ENCODE assay signal across 17 cellular contexts in the genomic region with DNA sequence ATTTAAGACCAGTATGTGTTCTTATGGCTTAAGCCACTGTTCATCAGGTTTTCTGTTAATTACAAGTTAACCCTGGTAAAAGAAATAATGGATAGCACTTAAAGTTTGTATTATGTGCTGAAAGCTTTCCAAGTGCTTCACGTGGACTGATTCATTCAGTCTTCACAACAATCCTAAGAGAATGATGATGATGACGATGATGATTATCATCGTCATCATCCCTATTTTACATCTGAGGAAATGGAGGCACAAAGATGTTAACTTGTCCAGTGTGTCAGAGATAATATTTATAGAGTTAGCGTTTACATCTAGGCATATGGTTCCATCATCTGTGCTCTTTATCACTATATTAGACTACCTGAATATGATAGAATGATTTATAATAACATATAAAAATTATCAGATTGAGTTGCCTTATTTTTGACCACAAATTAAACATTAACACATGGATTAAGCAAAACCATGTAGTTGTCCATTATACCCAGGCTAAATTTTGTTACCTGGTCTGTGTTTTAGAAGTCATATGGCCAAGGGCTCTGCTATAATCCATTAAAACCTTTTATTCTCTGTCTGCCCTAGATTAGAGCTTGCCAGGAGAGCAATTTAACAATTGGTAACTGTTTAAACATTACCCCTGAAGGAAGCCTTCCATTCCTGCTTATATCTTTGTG.
"Had no signal": no experiment of that assay in that cellular context is flagged by ENCODE, and none has a peak within 500 bp of the region (broad histone marks: within the 10 kb centered on the region; RNA-seq: fewer than 3 reads in every experiment).

No MANE protein-coding gene starts in this region.

- H3K4me3 Mint-ChIP-seq: activated CD4-positive, alpha-beta T cell treated with anti-CD3 and anti-CD28 coated beads, Interleukin-2, amount 10 ng/mL, durations not matched to agents 24 days and 14 days; activated CD8-positive, alpha-beta T cell treated with anti-CD3 and anti-CD28 coated beads for 36 hours; activated naive CD8-positive, alpha-beta T cell treated with anti-CD3 and anti-CD28 coated beads, Interleukin-2, amount 10 ng/mL, durations not matched to agents 7 days and 5 days; activated T-cell treated with anti-CD3 and anti-CD28 coated beads, Interleukin-2, amount 50 U/mL, for 24 hours; effector memory CD8-positive, alpha-beta T cell; natural killer cell treated with Interleukin-12 subunit alpha and Interleukin-12 subunit beta and Interleukin-15 and Interleukin-18, amount 100 ng/mL, for 72 hours had no signal

- DNase-seq: activated CD4-positive, alpha-beta T cell treated with anti-CD3 and anti-CD28 coated beads, Interleukin-2, amount 10 ng/mL, durations not matched to agents 24 days and 14 days; activated CD8-positive, alpha-beta T cell treated with anti-CD3 and anti-CD28 coated beads for 36 hours; activated naive CD4-positive, alpha-beta T cell treated with Interleukin-2 at 50 U/mL for 16 hours; activated naive CD8-positive, alpha-beta T cell treated with anti-CD3 and anti-CD28 coated beads, Interleukin-2, amount 10 ng/mL, durations not matched to agents 7 days and 5 days; activated T-cell treated with anti-CD3 and anti-CD28 coated beads, Interleukin-2, amount 50 U/mL, for 24 hours; body of pancreas; effector memory CD8-positive, alpha-beta T cell; foreskin fibroblast; lower lobe of right lung; stimulated activated CD4-positive, alpha-beta T cell treated with anti-CD3 and anti-CD28 coated beads, Interleukin-2, amount 100 ng/mL, for 24 hours; stimulated activated naive CD8-positive, alpha-beta T cell treated with anti-CD3 and anti-CD28 coated beads, Interleukin-15, Interleukin-2, amounts not matched to agents 100 U/mL and 50 U/mL, for 24 hours; substantia nigra; tibial artery had no signal

- H3K27ac ChIP-seq: body of pancreas, epithelial cell of prostate, lower lobe of right lung, tibial artery had no signal

- H3K9me3 ChIP-seq: body of pancreas, lower lobe of right lung had no signal

- H3K27me3 ChIP-seq: body of pancreas, tibial artery had no signal

- H3K36me3 ChIP-seq: lower lobe of right lung, tibial artery had no signal

- H3K27ac Mint-ChIP-seq: activated CD4-positive, alpha-beta T cell treated with anti-CD3 and anti-CD28 coated beads, Interleukin-2, amount 10 ng/mL, durations not matched to agents 24 days and 14 days; activated CD8-positive, alpha-beta T cell treated with anti-CD3 and anti-CD28 coated beads for 36 hours; activated naive CD8-positive, alpha-beta T cell treated with anti-CD3 and anti-CD28 coated beads, Interleukin-2, amount 10 ng/mL, durations not matched to agents 7 days and 5 days; activated T-cell treated with anti-CD3 and anti-CD28 coated beads, Interleukin-2, amount 50 U/mL, for 24 hours; activated T-helper 2 cell treated with anti-CD3 and anti-CD28 coated beads, Interferon-gamma antibody, Interleukin-2, Interleukin-4, amounts not matched to agents 10 μg/mL and 5 μg/mL and 100 μg/mL, durations not matched to agents 14 hours and 24 hours and 36 hours; effector memory CD8-positive, alpha-beta T cell; natural killer cell treated with Interleukin-12 subunit alpha and Interleukin-12 subunit beta and Interleukin-15 and Interleukin-18, amount 100 ng/mL, for 72 hours had no signal

- FAIRE-seq: keratinocyte had no signal

- H3K4me3 ChIP-seq: body of pancreas, lower lobe of right lung, tibial artery had no signal

- H3K9me3 Mint-ChIP-seq: effector memory CD8-positive, alpha-beta T cell; natural killer cell treated with Interleukin-12 subunit alpha and Interleukin-12 subunit beta and Interleukin-15 and Interleukin-18, amount 100 ng/mL, for 72 hours had no signal

- H3K36me3 Mint-ChIP-seq: natural killer cell treated with Interleukin-12 subunit alpha and Interleukin-12 subunit beta and Interleukin-15 and Interleukin-18, amount 100 ng/mL, for 72 hours had no signal

- ATAC-seq: activated CD8-positive, alpha-beta T cell treated with anti-CD3 and anti-CD28 coated beads for 36 hours; body of pancreas; effector memory CD8-positive, alpha-beta T cell; lower lobe of right lung; natural killer cell treated with Interleukin-12 subunit alpha and Interleukin-12 subunit beta and Interleukin-15 and Interleukin-18, amount 100 ng/mL, for 72 hours; stimulated activated naive CD8-positive, alpha-beta T cell treated with anti-CD3 and anti-CD28 coated beads, Interleukin-15, Interleukin-2, amounts not matched to agents 100 U/mL and 50 U/mL, for 24 hours had no signal
